Comparison of ENCODE assay signal across 11 cellular contexts in genomic region chr2:137952586-137953129, GRCh38. TPM values are rescaled to one million over a fixed set of nuclear protein-coding genes. Genes with fewer than 3 reads are reported as not detected.
A peak's percentile ranks its signal among the peaks of the same experiment; 100 is the strongest.
DNase-seq lines count a peak whose midpoint lies in the region; ATAC-seq and TF ChIP-seq lines count a peak whose summit lies in the region.
"Had no signal": no experiment of that assay in that cellular context is flagged by ENCODE, and none has a peak within 500 bp of the region (broad histone marks: within the 10 kb centered on the region; RNA-seq: fewer than 3 reads in every experiment).

No MANE protein-coding gene starts in this region.

- no peaks in the 10 kb centered on the region for H3K79me2 ChIP-seq in mammary epithelial cell (ENCODE audit: insufficient read depth, low read length)

- H3K36me3 Mint-ChIP-seq in MCF 10A (ENCODE audit: insufficient read depth, unreplicated experiment): no peaks in the 10 kb centered on the region

- no peak for TF ChIP-seq CTCF in MCF 10A (IDR thresholded peaks at IDR 0.05; ENCODE audit: unreplicated experiment)
- TF ChIP-seq CTCF in mammary epithelial cell (conservative IDR thresholded peaks at IDR 0.05 in 1 of 2, IDR thresholded peaks at IDR 0.05 in 1 of 2; ENCODE audit: extremely low read depth in 1 of 2, insufficient read depth in 1 of 2, low read depth in 1 of 2, low read length in 2 of 2): no peak
- no peak for TF ChIP-seq CTCF in upper lobe of right lung (IDR thresholded peaks at IDR 0.05)
- no peak for TF ChIP-seq CTCF in mucosa of descending colon (IDR thresholded peaks at IDR 0.05)

- H3K27me3 ChIP-seq in mammary epithelial cell (ENCODE audit: insufficient read depth, low read length) (no peaks in the 10 kb centered on the region), upper lobe of right lung (no peaks in the 10 kb centered on the region)
- H3K27me3 ChIP-seq: BLaER1 treated with 17β-estradiol and CSF1 and Interleukin-3, amounts not matched to agents 10 nM and 100 nM; body of pancreas had no signal

- BruUV-seq in MCF 10A (replicated peaks; lab: Mats Ljungman, UMichigan) (no TSS peak), mammary epithelial cell (replicated peaks; lab: Mats Ljungman, UMichigan) (no TSS peak)

- H3K27ac ChIP-seq in mammary epithelial cell (ENCODE audit: insufficient read depth, low read depth, low read length): no peak overlapping the region
- H3K27ac ChIP-seq in upper lobe of right lung: no peak overlapping the region
- H3K27ac ChIP-seq: body of pancreas had no signal

- ATAC-seq in upper lobe of right lung: peak; percentile 14
- ATAC-seq in mucosa of descending colon: no peak
- ATAC-seq: body of pancreas had no signal

- no peak overlapping the region for H2AFZ ChIP-seq in mammary epithelial cell (ENCODE audit: low read depth, low read length)

- H4K20me1 ChIP-seq in mammary epithelial cell (ENCODE audit: insufficient read depth, low read length): no peaks in the 10 kb centered on the region
- H4K20me1 ChIP-seq: BLaER1 treated with 17β-estradiol and CSF1 and Interleukin-3, amounts not matched to agents 10 nM and 100 nM had no signal

- H3K4me1 ChIP-seq in mammary epithelial cell (ENCODE audit: insufficient read depth, low read length): no peaks in the 10 kb centered on the region
- H3K4me1 ChIP-seq in upper lobe of right lung: no peaks in the 10 kb centered on the region
- peaks cover 10% of the 10 kb centered on the region for H3K4me1 ChIP-seq in mucosa of descending colon (ENCODE audit: low read depth)

- 89% methylated on average over 9 of the region's 9 CpGs for WGBS in mammary epithelial cell (ENCODE audit: low coverage, missing lambda C conversion rate)

- dilution Hi-C loops in mammary epithelial cell (cut with HindIII; ENCODE audit: low sequenced_read_pairs): no loop called here

- POLR2A ChIA-PET in MCF 10A (lab: Yijun Ruan, JAX): no interaction called here

- in situ Hi-C loops in mammary epithelial cell (cut with MboI; ENCODE audit: low sequenced_read_pairs in 2 of 2): no loop called here

- no peak overlapping the region for H3K9ac ChIP-seq in mammary epithelial cell (ENCODE audit: insufficient read depth, low read length)
- H3K9ac ChIP-seq: BLaER1 treated with 17β-estradiol and CSF1 and Interleukin-3, amounts not matched to agents 10 nM and 100 nM had no signal

- intact Hi-C loops in MCF 10A (cut with micrococcal nuclease) (loop anchor here (10.0 kb wide), 1 partner anchor 122 kb away; no protein-coding TSS in a partner anchor), mammary epithelial cell (cut with micrococcal nuclease) (no loop called here), upper lobe of right lung (cut with DNase I) (no loop called here), mucosa of descending colon (cut with DNase I, micrococcal nuclease) (no loop called here)

- H3K27me3 Mint-ChIP-seq in MCF 10A (ENCODE audit: insufficient read depth, unreplicated experiment): no peaks in the 10 kb centered on the region

- H3K4me3 ChIP-seq in mammary epithelial cell (replicated peaks in 1 of 3; ENCODE audit: insufficient read depth in 1 of 3, low read depth in 2 of 3, low read length in 3 of 3) (no peak overlapping the region), upper lobe of right lung (peak overlapping the region; percentile 13), mucosa of descending colon (no peak overlapping the region)
- H3K4me3 ChIP-seq: BLaER1 treated with 17β-estradiol and CSF1 and Interleukin-3, amounts not matched to agents 10 nM and 100 nM; body of pancreas had no signal

- no peak for DNase-seq in MCF 10A (ENCODE audit: unreplicated experiment)
- no peak for DNase-seq in mammary epithelial cell
- DNase-seq in NCI-H2029 (lab: John Stamatoyannopoulos, UW): peak; percentile 66
- DNase-seq in islet precursor cell: peak; percentile 64
- DNase-seq in upper lobe of right lung: no peak
- DNase-seq in mucosa of descending colon: no peak
- no peak for DNase-seq in DMS153 treated with DMSO at 0.1 percent for 48 hours (lab: John Stamatoyannopoulos, UW; ENCODE audit: unreplicated experiment)
- no peak for DNase-seq in NCI-H748 (lab: John Stamatoyannopoulos, UW; ENCODE audit: unreplicated experiment)

- no peaks in the 10 kb centered on the region for H3K9me3 ChIP-seq in mammary epithelial cell (replicated peaks; ENCODE audit: insufficient read depth, low read length)
- H3K9me3 ChIP-seq in upper lobe of right lung: no peaks in the 10 kb centered on the region
- H3K9me3 ChIP-seq in mucosa of descending colon: no peaks in the 10 kb centered on the region
- H3K9me3 ChIP-seq: body of pancreas had no signal

- peaks cover 24% of the 10 kb centered on the region for H3K4me1 Mint-ChIP-seq in MCF 10A (ENCODE audit: insufficient read depth, unreplicated experiment)

- no peak overlapping the region for H3K4me2 ChIP-seq in mammary epithelial cell (ENCODE audit: insufficient read depth, low read depth, low read length)

- H3K27ac Mint-ChIP-seq in MCF 10A (ENCODE audit: low read depth, unreplicated experiment): peak overlapping the region; percentile 10

- H3K4me3 Mint-ChIP-seq in MCF 10A (ENCODE audit: unreplicated experiment): no peak overlapping the region

- CTCF ChIA-PET in MCF 10A (lab: Yijun Ruan, JAX): interaction anchor here (0.6 to 1.5 kb wide), 6 partner anchors 11 to 834 kb away, joined by 3 to 6 read pairs (median 3); no protein-coding TSS in a partner anchor
- CTCF ChIA-PET in mammary epithelial cell (lab: Charles Lee; ENCODE audit: low non-redundant PET): no interaction called here

- H3K9me3 Mint-ChIP-seq in MCF 10A (ENCODE audit: unreplicated experiment): no peaks in the 10 kb centered on the region

- H3K36me3 ChIP-seq in mammary epithelial cell (ENCODE audit: insufficient read depth, low read length): no peaks in the 10 kb centered on the region
- H3K36me3 ChIP-seq in upper lobe of right lung: no peaks in the 10 kb centered on the region
- H3K36me3 ChIP-seq in mucosa of descending colon (ENCODE audit: low read depth): no peaks in the 10 kb centered on the region
- H3K36me3 ChIP-seq: BLaER1 treated with 17β-estradiol and CSF1 and Interleukin-3, amounts not matched to agents 10 nM and 100 nM had no signal

RNA-seq across cellular contexts. Expression of gene HNMT, which starts 11.6 kb away (rescaled TPM):
- total RNA-seq in MCF 10A (2022): 0.28 TPM in 1 of 2 replicates, not detected in the other
- 1 to 10 TPM; 2.7 to 7.3 TPM for total RNA-seq in mammary epithelial cell
- polyA plus RNA-seq in mammary epithelial cell: 4.5 TPM
- 13.3 TPM for polyA minus RNA-seq in mammary epithelial cell
- total RNA-seq in upper lobe of right lung: 67.4 TPM
- 100 to 1,000 TPM in 1 of 3 donors, 10 to 100 TPM in 2; 42.6 to 114 (median 62.9) TPM for total RNA-seq in mucosa of descending colon
- polyA plus RNA-seq: neural cell had no signal

Comparison
In these comparisons a context has a peak if more than half of its experiments do, and no peak if none do; other contexts are left out.
1. DNase-seq: peak in NCI-H2029 (single experiment) and islet precursor cell (single experiment); none in MCF 10A (single experiment), mammary epithelial cell (single experiment), upper lobe of right lung (single experiment), mucosa of descending colon (0 of 3), DMS153 treated with DMSO at 0.1 percent for 48 hours (single experiment) and NCI-H748 (single experiment).